In the genomic region with DNA sequence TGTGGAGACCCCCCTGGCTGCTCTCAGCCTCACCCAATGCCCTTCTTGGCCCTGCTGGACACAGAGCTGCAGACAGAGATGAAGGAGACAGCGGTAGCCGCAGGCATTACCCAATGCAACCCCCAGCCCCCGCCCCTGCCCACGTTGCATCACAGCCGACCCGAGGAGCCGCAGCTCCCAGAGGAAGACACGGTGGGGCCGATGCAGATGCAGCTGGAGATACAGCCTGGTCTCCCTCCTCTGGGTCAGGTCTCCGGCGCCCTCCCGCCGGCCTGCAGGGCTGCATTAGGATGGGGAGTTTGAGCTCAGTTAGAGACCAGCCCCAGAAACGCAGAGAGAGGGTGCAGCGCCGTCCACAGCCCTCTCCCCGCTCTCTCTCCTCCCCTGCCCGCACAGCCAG, we compare ENCODE assay signal across 16 cellular contexts. TPM values are rescaled to one million over a fixed set of nuclear protein-coding genes. Genes with fewer than 3 reads are reported as not detected.
DNase-seq lines count a peak whose midpoint lies in the region; ATAC-seq and TF ChIP-seq lines count a peak whose summit lies in the region.
"Had no signal": no experiment of that assay in that cellular context is flagged by ENCODE, and none has a peak within 500 bp of the region (broad histone marks: within the 10 kb centered on the region; RNA-seq: fewer than 3 reads in every experiment).

No MANE protein-coding gene starts in this region.

- ATAC-seq in GM21576 (IDR thresholded peaks at IDR 0.05; ENCODE audit: unreplicated experiment), result no peak
- ATAC-seq: gastrocnemius medialis had no signal

- H3K27ac ChIP-seq in SK-N-SH (ENCODE audit: low read depth in 2 of 2, low read length in 1 of 2), result no peak overlapping the region
- H3K27ac ChIP-seq in Peyer's patch, result no peak overlapping the region
- H3K27ac ChIP-seq: gastrocnemius medialis, skin epidermis, stomach had no signal

- peak overlapping the region; percentile 31 to 77 for H3K4me3 Mint-ChIP-seq in CD14-positive monocyte
- H3K4me3 Mint-ChIP-seq: activated naive CD8-positive, alpha-beta T cell treated with anti-CD3 and anti-CD28 coated beads for 36 hours; T-helper 2 cell treated with Interferon-gamma antibody and Interleukin-4, amounts not matched to agents 5 μg/mL and 100 μg/mL, for 36 hours had no signal

- CTCF ChIA-PET in SK-N-SH (lab: Yijun Ruan, JAX), result interaction anchor here (0.8 to 6.5 kb wide), 3 partner anchors 11 to 19 kb away, joined by 3 to 60 read pairs (median 3); no protein-coding TSS in a partner anchor

- no peaks in the 10 kb centered on the region for H3K9me2 ChIP-seq in SK-N-SH

- no peak for TF ChIP-seq EP300 in SK-N-SH (IDR thresholded peaks at IDR 0.05; ENCODE audit: borderline replicate concordance in 1 of 2, low read depth in 1 of 2, low read length in 1 of 2)

- peaks cover 68% of the 10 kb centered on the region for H3K27me3 ChIP-seq in SK-N-SH (ENCODE audit: insufficient read depth)
- H3K27me3 ChIP-seq in Peyer's patch, result peaks cover 0 to 4% of the 10 kb centered on the region in 2 donors

- TF ChIP-seq CTCF in CD14-positive monocyte (IDR thresholded peaks at IDR 0.05), result no peak
- no peak for TF ChIP-seq CTCF in SK-N-SH (IDR thresholded peaks at IDR 0.05)
- TF ChIP-seq CTCF in Peyer's patch (IDR thresholded peaks at IDR 0.05), result no peak

- WGBS in SK-N-SH (ENCODE audit: low lambda C conversion rate), result 25% methylated on average over 13 of the region's 18 CpGs

- intact Hi-C loops in CD14-positive monocyte (cut with micrococcal nuclease), result no loop called here

- no peak overlapping the region for H2AFZ ChIP-seq in SK-N-SH (ENCODE audit: low read depth)

- no peaks in the 10 kb centered on the region for H4K20me1 ChIP-seq in SK-N-SH (ENCODE audit: insufficient read depth)

- peaks cover 44 to 72% (median 55%) of the 10 kb centered on the region in 3 donors for H3K27me3 Mint-ChIP-seq in CD14-positive monocyte (ENCODE audit: low read depth in 3 of 3)

- no peaks in the 10 kb centered on the region for H3K9me3 ChIP-seq in SK-N-SH
- no peaks in the 10 kb centered on the region for H3K9me3 ChIP-seq in Peyer's patch
- H3K9me3 ChIP-seq: gastrocnemius medialis, stomach had no signal

- no peak for TF ChIP-seq POLR2A in Peyer's patch (IDR thresholded peaks at IDR 0.05)

- POLR2A ChIA-PET in SK-N-SH (lab: Yijun Ruan, JAX), result no interaction called here

- H3K27ac Mint-ChIP-seq in CD14-positive monocyte, result no peak overlapping the region
- H3K27ac Mint-ChIP-seq: activated naive CD8-positive, alpha-beta T cell treated with anti-CD3 and anti-CD28 coated beads for 36 hours; T-helper 2 cell treated with Interferon-gamma antibody and Interleukin-4, amounts not matched to agents 5 μg/mL and 100 μg/mL, for 36 hours had no signal

- peaks cover 0 to 8% of the 10 kb centered on the region in 2 experiments; a peak in 1 of 4 replicates for H3K4me1 ChIP-seq in SK-N-SH (ENCODE audit: control insufficient read depth in 1 of 2, insufficient read depth in 2 of 2, low read depth in 1 of 2, low read length in 1 of 2)
- H3K4me1 ChIP-seq in Peyer's patch, result no peaks in the 10 kb centered on the region
- H3K4me1 ChIP-seq: gastrocnemius medialis had no signal

- H3K79me2 ChIP-seq in SK-N-SH (ENCODE audit: insufficient read depth), result no peaks in the 10 kb centered on the region

- H3K36me3 Mint-ChIP-seq in CD14-positive monocyte, result no peaks in the 10 kb centered on the region
- H3K36me3 Mint-ChIP-seq: activated naive CD8-positive, alpha-beta T cell treated with anti-CD3 and anti-CD28 coated beads for 36 hours had no signal

- peaks cover 0 to 2% (median 0%) of the 10 kb centered on the region in 7 donors for H3K9me3 Mint-ChIP-seq in CD14-positive monocyte
- H3K9me3 Mint-ChIP-seq: activated naive CD8-positive, alpha-beta T cell treated with anti-CD3 and anti-CD28 coated beads for 36 hours; T-helper 2 cell treated with Interferon-gamma antibody and Interleukin-4, amounts not matched to agents 5 μg/mL and 100 μg/mL, for 36 hours had no signal

- no peak for TF ChIP-seq RAD21 in SK-N-SH (IDR thresholded peaks at IDR 0.05; ENCODE audit: low read length)

- peaks cover 12% of the 10 kb centered on the region for H3K4me1 Mint-ChIP-seq in CD14-positive monocyte

- peak overlapping the region; percentile 24; the same call in 1 of the 2 replicates for H3K4me2 ChIP-seq in SK-N-SH

- no peaks in the 10 kb centered on the region for H3F3A ChIP-seq in SK-N-SH (replicated peaks; ENCODE audit: insufficient read depth)

- no peak overlapping the region for H3K9ac ChIP-seq in SK-N-SH

- DNase-seq in CD14-positive monocyte (ENCODE audit: low spot score) (no peak), SK-N-SH (no peak), islet precursor cell (peak; percentile 85), A172 (ENCODE audit: low spot score) (no peak), Peyer's patch (no peak)
- DNase-seq: activated naive CD8-positive, alpha-beta T cell treated with anti-CD3 and anti-CD28 coated beads for 36 hours; activated T-cell treated with anti-CD3 and anti-CD28 coated beads for 4 hours; caudate nucleus; gastrocnemius medialis; midbrain; NCI-H774; stomach had no signal

- no peak overlapping the region for H3K4me3 ChIP-seq in SK-N-SH (ENCODE audit: low read depth in 2 of 2, low read length in 1 of 2)
- H3K4me3 ChIP-seq in Peyer's patch, result no peak overlapping the region
- H3K4me3 ChIP-seq: gastrocnemius medialis, skin epidermis, stomach had no signal

- H3K36me3 ChIP-seq in SK-N-SH (replicated peaks in 1 of 2; ENCODE audit: control insufficient read depth in 1 of 2, insufficient read depth in 2 of 2, low read length in 1 of 2) (no peaks in the 10 kb centered on the region), Peyer's patch (no peaks in the 10 kb centered on the region)
- H3K36me3 ChIP-seq: gastrocnemius medialis, stomach had no signal

TF ChIP-seq in SK-N-SH, 30 proteins besides CTCF, POLR2A, EP300 and RAD21:
- TF ChIP-seq FOXJ3 (CRISPR knock-in tag; IDR thresholded peaks at IDR 0.05) (no peak), RXRA (IDR thresholded peaks at IDR 0.05; ENCODE audit: borderline replicate concordance, low read depth) (no peak), SMC3 (IDR thresholded peaks at IDR 0.05; ENCODE audit: low read depth, low read length) (no peak), MXI1 (IDR thresholded peaks at IDR 0.05; ENCODE audit: low read depth, low read length) (no peak), NFIC (IDR thresholded peaks at IDR 0.05; ENCODE audit: borderline replicate concordance) (no peak), GABPA (IDR thresholded peaks at IDR 0.05; ENCODE audit: low read depth) (no peak), TCF12 (IDR thresholded peaks at IDR 0.05) (no peak), ELF1 (IDR thresholded peaks at IDR 0.05) (no peak)
- TF ChIP-seq, protein P1, sequence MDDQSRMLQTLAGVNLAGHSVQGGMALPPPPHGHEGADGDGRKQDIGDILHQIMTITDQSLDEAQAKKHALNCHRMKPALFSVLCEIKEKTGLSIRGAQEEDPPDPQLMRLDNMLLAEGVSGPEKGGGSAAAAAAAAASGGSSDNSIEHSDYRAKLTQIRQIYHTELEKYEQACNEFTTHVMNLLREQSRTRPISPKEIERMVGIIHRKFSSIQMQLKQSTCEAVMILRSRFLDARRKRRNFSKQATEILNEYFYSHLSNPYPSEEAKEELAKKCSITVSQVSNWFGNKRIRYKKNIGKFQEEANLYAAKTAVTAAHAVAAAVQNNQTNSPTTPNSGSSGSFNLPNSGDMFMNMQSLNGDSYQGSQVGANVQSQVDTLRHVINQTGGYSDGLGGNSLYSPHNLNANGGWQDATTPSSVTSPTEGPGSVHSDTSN (IDR thresholded peaks at IDR 0.05), result no peak

RNA-seq across cellular contexts. Expression of a gene that starts 19.4 kb away (rescaled TPM):
- 10 to 100 TPM; 76.8 to 88.8 TPM for polyA plus RNA-seq in CD14-positive monocyte
- 107 and 113 TPM in 2 replicates for polyA plus RNA-seq in SK-N-SH (2012; rRNA removed)
- polyA plus RNA-seq in SK-N-SH (2012; cell fraction: cytosol; rRNA removed), result 126 and 141 TPM in 2 replicates
- 116 and 131 TPM in 2 replicates for polyA plus RNA-seq in SK-N-SH (2012; cell fraction: nucleus; rRNA removed)
- total RNA-seq in A172 (2014; rRNA removed; shearing (Covaris generic)), result 102 and 117 TPM in 2 replicates
- total RNA-seq in Peyer's patch, result 100 to 1,000 TPM in 3 of 4 donors, 10 to 100 TPM in 1; 54.1 to 119 (median 107) TPM

RNA-seq across cellular contexts. Expression of a gene that starts 34.2 kb away (rescaled TPM):
- polyA plus RNA-seq in CD14-positive monocyte (not detected), SK-N-SH (2012; rRNA removed) (not detected in 2 replicates)
- polyA plus RNA-seq in SK-N-SH (2012; cell fraction: cytosol; rRNA removed), result not detected in 2 replicates
- polyA plus RNA-seq in SK-N-SH (2012; cell fraction: nucleus; rRNA removed), result not detected in 2 replicates
- total RNA-seq in A172 (2014; rRNA removed; shearing (Covaris generic)), result not detected in 2 replicates
- 10 to 100 TPM in 3 of 4 donors, not detected in 1; 10.3 to 61.1 (median 24.1) TPM for total RNA-seq in Peyer's patch
- total RNA-seq: activated naive CD8-positive, alpha-beta T cell treated with anti-CD3 and anti-CD28 coated beads for 36 hours; kidney epithelial cell had no signal

RNA-seq across cellular contexts. Expression of a gene that starts 43.4 kb away (rescaled TPM):
- polyA plus RNA-seq in CD14-positive monocyte (not detected), SK-N-SH (2012; rRNA removed) (1.1 and 2.0 TPM in 2 replicates)
- 0.13 and 0.58 TPM in 2 replicates for polyA plus RNA-seq in SK-N-SH (2012; cell fraction: cytosol; rRNA removed)
- 8.2 and 12.4 TPM in 2 replicates for polyA plus RNA-seq in SK-N-SH (2012; cell fraction: nucleus; rRNA removed)
- total RNA-seq in A172 (2014; rRNA removed; shearing (Covaris generic)), result 2.4 and 10.3 TPM in 2 replicates
- total RNA-seq in Peyer's patch, result 100 to 1,000 TPM in 1 of 4 donors, 10 to 100 TPM in 3; 17.9 to 160 (median 29.0) TPM

RNA-seq across cellular contexts. Expression of a gene that starts 49.5 kb away (rescaled TPM):
- polyA plus RNA-seq in CD14-positive monocyte, result not detected
- polyA plus RNA-seq in SK-N-SH (2012; rRNA removed), result not detected in 2 replicates
- not detected in 2 replicates for polyA plus RNA-seq in SK-N-SH (2012; cell fraction: cytosol; rRNA removed)
- polyA plus RNA-seq in SK-N-SH (2012; cell fraction: nucleus; rRNA removed), result 0.06 TPM in 1 of 2 replicates, not detected in the other
- total RNA-seq in A172 (2014; rRNA removed; shearing (Covaris generic)), result 2.1 and 4.0 TPM in 2 replicates
- 100 to 1,000 TPM in 1 of 4 donors, 10 to 100 TPM in 3; 23.8 to 130 (median 59.4) TPM for total RNA-seq in Peyer's patch
- total RNA-seq: activated naive CD8-positive, alpha-beta T cell treated with anti-CD3 and anti-CD28 coated beads for 36 hours; kidney epithelial cell had no signal
